In the genomic region with DNA sequence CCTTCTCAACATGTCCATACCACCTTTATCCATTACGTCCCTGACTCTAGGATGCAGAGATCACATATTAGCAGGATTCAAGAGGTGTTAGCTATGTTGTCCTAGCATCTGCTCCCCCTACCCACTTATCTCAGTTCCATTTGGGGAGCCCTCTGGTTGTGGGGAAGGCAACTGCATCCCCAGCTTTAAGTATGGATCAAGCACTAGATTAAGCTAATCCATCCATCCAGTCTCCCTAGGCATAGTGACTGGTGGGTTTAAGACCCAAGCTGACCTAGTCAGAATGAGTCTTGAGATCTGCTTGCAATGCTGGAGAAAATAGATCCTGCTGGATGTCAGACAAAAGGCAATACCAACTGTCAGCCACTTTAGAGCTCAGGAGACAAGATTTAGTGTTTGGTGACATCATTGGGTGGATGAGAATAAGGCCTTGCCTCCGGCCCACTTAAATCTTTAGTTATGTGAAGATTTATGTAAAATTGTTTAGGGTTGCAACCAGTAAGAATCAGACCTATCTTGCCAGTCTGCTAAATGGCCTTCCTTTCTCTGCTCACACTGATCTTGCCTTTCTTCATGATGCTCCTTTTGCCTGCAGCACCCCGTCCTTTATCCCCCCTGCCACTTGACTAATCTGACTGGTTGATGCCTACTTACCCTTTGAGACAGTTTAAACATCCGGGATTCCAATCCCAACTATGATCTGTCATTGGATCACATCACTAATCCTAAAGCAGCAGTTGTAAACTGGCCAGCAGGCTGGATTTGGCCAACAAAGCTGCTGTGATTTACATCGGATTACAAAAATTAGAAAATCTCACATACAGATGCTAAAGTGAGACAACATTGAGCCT, we compare ENCODE assay signal across 8 cellular contexts. TPM values are rescaled to one million over a fixed set of nuclear protein-coding genes. Genes with fewer than 3 reads are reported as not detected.
DNase-seq lines count a peak whose midpoint lies in the region; ATAC-seq and TF ChIP-seq lines count a peak whose summit lies in the region.

No MANE protein-coding gene starts in this region.

- in situ Hi-C loops in Panc1 (cut with HindIII; ENCODE audit: low pct_unique_long_range_greater_than_20kb, low sequenced_read_pairs) (no loop called here), transverse colon (cut with MboI; ENCODE audit: low pct_ligation_motif_present in 1 of 4, low pct_unique_long_range_greater_than_20kb in 1 of 4, low sequenced_read_pairs in 3 of 4) (no loop called here)

- POLR2A ChIA-PET in Panc1 (lab: Charles Lee), result interaction anchor here (0.6 to 1.0 kb wide), 4 partner anchors 82 to 193 kb away, joined by 4 to 9 read pairs (median 6); no protein-coding TSS in a partner anchor

- H3K4me1 ChIP-seq in Panc1 (ENCODE audit: control insufficient read depth, insufficient read depth, low read length), result peaks cover 23% of the 10 kb centered on the region
- peaks cover 16 to 34% (median 17%) of the 10 kb centered on the region in 3 donors for H3K4me1 ChIP-seq in esophagus squamous epithelium
- H3K4me1 ChIP-seq in transverse colon, result peaks cover 7 to 27% (median 22%) of the 10 kb centered on the region in 4 donors

- CTCF ChIA-PET in activated naive CD4-positive, alpha-beta T cell treated with anti-CD3 and anti-CD28 coated beads, Interleukin-2, amount 10 ng/mL, durations not matched to agents 7 days and 5 days (lab: Charles Lee), result interaction anchor here (0.7 to 3.2 kb wide), 30 partner anchors 8 to 193 kb away, joined by 3 to 87 read pairs (median 5); a partner anchor contains a TSS
- CTCF ChIA-PET in Panc1 (lab: Charles Lee), result interaction anchor here (0.5 to 1.5 kb wide), 5 partner anchors 41 to 268 kb away, joined by 3 to 9 read pairs (median 5); no protein-coding TSS in a partner anchor

- no peaks in the 10 kb centered on the region for H3K27me3 ChIP-seq in Panc1 (ENCODE audit: control insufficient read depth, insufficient read depth, low read length)
- no peaks in the 10 kb centered on the region for H3K27me3 ChIP-seq in esophagus squamous epithelium
- H3K27me3 ChIP-seq in transverse colon, result no peaks in the 10 kb centered on the region

- WGBS in esophagus squamous epithelium, 2 donors, result 47 to 64% methylated on average over 5 of the region's 5 CpGs
- 51 to 56% methylated on average over 5 of the region's 5 CpGs for WGBS in transverse colon (ENCODE audit: low coverage in 1 of 2), 2 donors
- WGBS in lower leg skin, 2 donors, result 46 to 57% methylated on average over 5 of the region's 5 CpGs

- H3K27me3 Mint-ChIP-seq in activated naive CD4-positive, alpha-beta T cell treated with anti-CD3 and anti-CD28 coated beads, Interleukin-2, amount 10 ng/mL, durations not matched to agents 7 days and 5 days, result peaks cover 4% of the 10 kb centered on the region

- no peak for TF ChIP-seq EP300 in transverse colon (IDR thresholded peaks at IDR 0.05; ENCODE audit: low read depth)

- BruUV-seq in Panc1 (replicated peaks; lab: Mats Ljungman, UMichigan), result no TSS peak

- ATAC-seq in Panc1, result no peak

- H3K36me3 Mint-ChIP-seq in activated naive CD4-positive, alpha-beta T cell treated with anti-CD3 and anti-CD28 coated beads, Interleukin-2, amount 10 ng/mL, durations not matched to agents 7 days and 5 days, result peaks cover 36% of the 10 kb centered on the region

- peak; percentile 37 for DNase-seq in activated naive CD4-positive, alpha-beta T cell treated with anti-CD3 and anti-CD28 coated beads, Interleukin-2, amount 10 ng/mL, durations not matched to agents 7 days and 5 days
- no peak for DNase-seq in activated naive CD4-positive, alpha-beta T cell treated with Interleukin-2 at 50 U/mL for 16 hours
- DNase-seq in Panc1 (ENCODE audit: low read depth, low spot score), result no peak
- no peak for DNase-seq in esophagus squamous epithelium (lab: John Stamatoyannopoulos, UW)
- no peak for DNase-seq in transverse colon
- no peak for DNase-seq in NCI-H146 treated with DMSO at 0.1 percent for 48 hours (lab: John Stamatoyannopoulos, UW; ENCODE audit: unreplicated experiment)
- DNase-seq in SKM-1 treated with dmso at 0.1 percent for 144 hours (lab: John Stamatoyannopoulos, UW; ENCODE audit: unreplicated experiment), result no peak
- DNase-seq in lower leg skin (ENCODE audit: low spot score in 2 of 2), result no peak

- H3K27ac Mint-ChIP-seq in activated naive CD4-positive, alpha-beta T cell treated with anti-CD3 and anti-CD28 coated beads, Interleukin-2, amount 10 ng/mL, durations not matched to agents 7 days and 5 days, result peak overlapping the region; percentile 97

- H3K4me3 Mint-ChIP-seq in activated naive CD4-positive, alpha-beta T cell treated with anti-CD3 and anti-CD28 coated beads, Interleukin-2, amount 10 ng/mL, durations not matched to agents 7 days and 5 days, result peak overlapping the region; percentile 91

- intact Hi-C loops in Panc1 (cut with micrococcal nuclease; ENCODE audit: unreplicated experiment), result no loop called here
- intact Hi-C loops in esophagus squamous epithelium (cut with DNase I), result no loop called here
- intact Hi-C loops in transverse colon (cut with DNase I; ENCODE audit: low total_unique reads), result no loop called here
- intact Hi-C loops in lower leg skin (cut with DNase I; ENCODE audit: low total_unique reads), result no loop called here

- no peak for TF ChIP-seq POLR2A in esophagus squamous epithelium (IDR thresholded peaks at IDR 0.05)
- TF ChIP-seq POLR2A in transverse colon (IDR thresholded peaks at IDR 0.05), result no peak
- TF ChIP-seq POLR2A in lower leg skin (IDR thresholded peaks at IDR 0.05), result no peak

- H3K27ac ChIP-seq in Panc1 (ENCODE audit: low read length) (peak overlapping the region; percentile 100), esophagus squamous epithelium (peak overlapping the region in 3 of 4 donors; percentile 96 to 97 (median 97)), transverse colon (peak overlapping the region in 3 of 4 donors; percentile 90 to 95 (median 95))

- H3K9me3 Mint-ChIP-seq in activated naive CD4-positive, alpha-beta T cell treated with anti-CD3 and anti-CD28 coated beads, Interleukin-2, amount 10 ng/mL, durations not matched to agents 7 days and 5 days, result no peaks in the 10 kb centered on the region

- H3K4me1 Mint-ChIP-seq in activated naive CD4-positive, alpha-beta T cell treated with anti-CD3 and anti-CD28 coated beads, Interleukin-2, amount 10 ng/mL, durations not matched to agents 7 days and 5 days, result peaks cover 37% of the 10 kb centered on the region

- no peaks in the 10 kb centered on the region for H3K9me3 ChIP-seq in Panc1 (ENCODE audit: control insufficient read depth, insufficient read depth, low read depth, low read length)
- H3K9me3 ChIP-seq in esophagus squamous epithelium, result no peaks in the 10 kb centered on the region
- no peaks in the 10 kb centered on the region for H3K9me3 ChIP-seq in transverse colon

- peaks cover 17% of the 10 kb centered on the region for H3K36me3 ChIP-seq in Panc1 (ENCODE audit: control insufficient read depth, insufficient read depth, low read length)
- H3K36me3 ChIP-seq in esophagus squamous epithelium, result peaks cover 0 to 45% (median 3%) of the 10 kb centered on the region in 3 donors
- peaks cover 0 to 27% (median 11%) of the 10 kb centered on the region in 4 donors for H3K36me3 ChIP-seq in transverse colon

- H3K4me3 ChIP-seq in Panc1 (ENCODE audit: low read depth in 2 of 2, low read length in 2 of 2) (peak overlapping the region in 1 of 2 experiments; percentile 95; a peak in 1 of 4 replicates), esophagus squamous epithelium (no peak overlapping the region), transverse colon (no peak overlapping the region), lower leg skin (ENCODE audit: low read depth, poor library complexity, severe bottlenecking) (no peak overlapping the region)

- TF ChIP-seq CTCF in Panc1 (IDR thresholded peaks at IDR 0.05) (no peak; the same call in 1 of the 2 replicates), esophagus squamous epithelium (IDR thresholded peaks at IDR 0.05) (peak in 2 of 6 experiments; percentile 24 to 30), transverse colon (IDR thresholded peaks at IDR 0.05) (peak in 1 of 5 experiments; percentile 8), lower leg skin (IDR thresholded peaks at IDR 0.05) (no peak)

RNA-seq across cellular contexts. Expression of a gene that starts 2.1 kb away (rescaled TPM):
- total RNA-seq in Panc1 (2021; ENCODE audit: unreplicated experiment) (45.7 TPM), esophagus squamous epithelium (10 to 100 TPM in 3 of 4 donors, 1 to 10 TPM in 1; 6.0 to 26.3 (median 19.6) TPM), transverse colon (10 to 100 TPM in 2 of 4 donors, 1 to 10 TPM in 2; 1.6 to 14.2 (median 7.2) TPM), lower leg skin (10 to 100 TPM; 15.5 to 22.8 (median 18.1) TPM)
- 53.6 TPM for polyA plus RNA-seq in Panc1 (2012; ENCODE audit: insufficient read length)

RNA-seq across cellular contexts. Expression of a gene that starts 20.7 kb away (rescaled TPM):
- total RNA-seq in Panc1 (2021; ENCODE audit: unreplicated experiment) (355 TPM), esophagus squamous epithelium (100 to 1,000 TPM; 209 to 435 (median 293) TPM), transverse colon (100 to 1,000 TPM; 169 to 329 (median 258) TPM), lower leg skin (100 to 1,000 TPM; 425 to 625 (median 493) TPM)
- polyA plus RNA-seq in Panc1 (2012; ENCODE audit: insufficient read length), result 390 TPM

RNA-seq across cellular contexts. Expression of a gene that starts 41.4 kb away (rescaled TPM):
- total RNA-seq in Panc1 (2021; ENCODE audit: unreplicated experiment) (27.7 TPM), esophagus squamous epithelium (10 to 100 TPM in 1 of 4 donors, 1 to 10 TPM in 3; 4.6 to 11.1 (median 7.9) TPM), transverse colon (10 to 100 TPM; 23.1 to 40.4 (median 31.3) TPM), lower leg skin (10 to 100 TPM in 3 of 4 donors, 1 to 10 TPM in 1; 5.4 to 12.1 (median 11.2) TPM)
- 30.0 TPM for polyA plus RNA-seq in Panc1 (2012; ENCODE audit: insufficient read length)
